8 cellular contexts compared by ENCODE assay signal in genomic region chr13:44879452-44880058, GRCh38.
A peak's percentile ranks its signal among the peaks of the same experiment; 100 is the strongest.
DNase-seq lines count a peak whose midpoint lies in the region; ATAC-seq and TF ChIP-seq lines count a peak whose summit lies in the region.

No MANE protein-coding gene starts in this region.

- 83 to 91% (median 90%) methylated on average over 5 of the region's 5 CpGs for WGBS in heart left ventricle, 4 donors

- no peak overlapping the region for H2AFZ ChIP-seq in OCI-LY1 (ENCODE audit: low read length)

- no peak overlapping the region for H3K4me2 ChIP-seq in OCI-LY1 (ENCODE audit: low read length)

- H3K9me2 ChIP-seq in OCI-LY1 (ENCODE audit: low read depth, low read length) = no peaks in the 10 kb centered on the region

- intact Hi-C loops in heart left ventricle (cut with DNase I) (loop anchor here in 8 of 10 donors (2.0 to 10.0 kb wide), 5 partner anchors 302 to 397 kb away; partner anchors contain the start of gene TSC22D1 (in 4 of the 8)), sciatic nerve (cut with DNase I) (no loop called here)

- H3K4me1 ChIP-seq in heart left ventricle (no peaks in the 10 kb centered on the region), right atrium auricular region (no peaks in the 10 kb centered on the region), OCI-LY1 (ENCODE audit: insufficient read depth, low read length, severe bottlenecking) (no peaks in the 10 kb centered on the region)

- no peaks in the 10 kb centered on the region for H3K79me2 ChIP-seq in OCI-LY1 (ENCODE audit: insufficient read depth, low read length)

- ATAC-seq in heart left ventricle (peak in 1 of 4 donors; percentile 45), sciatic nerve (peak; percentile 29)

- peaks cover 0 to 9% (median 5%) of the 10 kb centered on the region in 12 donors for H3K9me3 ChIP-seq in heart left ventricle
- H3K9me3 ChIP-seq in right atrium auricular region = peaks cover 0 to 5% of the 10 kb centered on the region in 2 donors
- H3K9me3 ChIP-seq in OCI-LY1 (ENCODE audit: low read length) = peaks cover 8% of the 10 kb centered on the region; the same call in 1 of the 2 replicates

- no peak overlapping the region for H3K9ac ChIP-seq in OCI-LY1 (ENCODE audit: low read length)

- no peak overlapping the region for H3K4me3 ChIP-seq in heart left ventricle
- no peak overlapping the region for H3K4me3 ChIP-seq in right atrium auricular region
- H3K4me3 ChIP-seq in OCI-LY1 (ENCODE audit: low read depth, low read length, poor library complexity, severe bottlenecking) = no peak overlapping the region

- TF ChIP-seq CTCF in heart left ventricle (IDR thresholded peaks at IDR 0.05) = peak in 11 of 12 donors; percentile 16 to 52 (median 35)
- peak in 1 of 2 donors; percentile 56 for TF ChIP-seq CTCF in right atrium auricular region (IDR thresholded peaks at IDR 0.05)
- peak; percentile 76 for TF ChIP-seq CTCF in OCI-LY1 (IDR thresholded peaks at IDR 0.05; ENCODE audit: low read length)

- H3K27me3 ChIP-seq in heart left ventricle = no peaks in the 10 kb centered on the region
- no peaks in the 10 kb centered on the region for H3K27me3 ChIP-seq in right atrium auricular region
- no peaks in the 10 kb centered on the region; the same call in 1 of the 2 replicates for H3K27me3 ChIP-seq in OCI-LY1 (ENCODE audit: insufficient read depth, low read length)

- no peak for DNase-seq in heart left ventricle
- no peak for DNase-seq in right atrium auricular region (ENCODE audit: low spot score)
- peak; percentile 9 to 27 for DNase-seq in erythroblast (lab: John Stamatoyannopoulos, UW)
- DNase-seq in sciatic nerve (ENCODE audit: low spot score) = no peak
- no peak for DNase-seq in HuH-7.5 (ENCODE audit: low spot score)
- DNase-seq in NCI-H187 (lab: John Stamatoyannopoulos, UW) = no peak
- no peak for DNase-seq in stimulated activated CD8-positive, alpha-beta memory T cell treated with anti-CD3 and anti-CD28 coated beads, Interleukin-4, amount 100 ng/mL, for 48 hours

- no peak overlapping the region for H3K27ac ChIP-seq in heart left ventricle
- H3K27ac ChIP-seq in right atrium auricular region = no peak overlapping the region
- no peak overlapping the region for H3K27ac ChIP-seq in OCI-LY1 (ENCODE audit: low read depth, low read length, poor library complexity, severe bottlenecking)

- H3F3A ChIP-seq in OCI-LY1 (ENCODE audit: insufficient read depth, low read length) = no peaks in the 10 kb centered on the region

- TF ChIP-seq POLR2A in heart left ventricle (IDR thresholded peaks at IDR 0.05) = no peak
- no peak for TF ChIP-seq POLR2A in erythroblast (IDR thresholded peaks at IDR 0.05; ENCODE audit: low read length)

- H3K36me3 ChIP-seq in heart left ventricle (no peaks in the 10 kb centered on the region), right atrium auricular region (no peaks in the 10 kb centered on the region), OCI-LY1 (ENCODE audit: insufficient read depth, low read length) (no peaks in the 10 kb centered on the region)

- H4K20me1 ChIP-seq in OCI-LY1 (ENCODE audit: insufficient read depth, low read length) = no peaks in the 10 kb centered on the region

Comparison
In these comparisons a context has a peak if more than half of its experiments do, and no peak if none do; other contexts are left out.
1. DNase-seq: peak in erythroblast (2 of 2); none in heart left ventricle (0 of 5), right atrium auricular region (single experiment), sciatic nerve (single experiment), HuH-7.5 (single experiment), NCI-H187 (0 of 2) and stimulated activated CD8-positive, alpha-beta memory T cell treated with anti-CD3 and anti-CD28 coated beads, Interleukin-4, amount 100 ng/mL, for 48 hours (single experiment).